ENCODE assay signal across 1 cellular context in the genomic region with DNA sequence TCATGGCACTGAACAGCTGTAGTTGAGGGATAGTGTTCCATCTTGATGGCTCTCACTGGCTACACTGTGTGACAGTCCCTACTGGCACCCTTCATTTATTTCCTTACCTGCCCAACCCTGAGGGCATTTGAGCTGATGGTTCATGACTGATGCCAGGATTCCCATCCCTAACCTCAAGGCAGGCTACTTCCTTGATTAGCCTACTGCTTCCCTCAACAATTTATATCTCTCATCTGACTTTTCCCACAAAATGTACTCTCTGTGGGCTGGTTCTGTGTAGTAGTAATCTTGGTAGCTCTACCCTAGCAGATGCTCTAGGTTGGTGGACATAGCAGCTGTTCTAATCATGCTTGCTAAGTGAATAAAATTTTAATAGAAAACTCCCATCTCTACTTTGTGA.
TF ChIP-seq lines count a peak whose summit lies in the region.

No MANE protein-coding gene starts in this region.

TF ChIP-seq in H1, 55 proteins besides CTCF, POLR2A, EP300 and RAD21:
- TF ChIP-seq CEBPB (IDR thresholded peaks at IDR 0.05; ENCODE audit: low read depth, low read length), result no peak
- TF ChIP-seq JUN (IDR thresholded peaks at IDR 0.05; ENCODE audit: low read depth, low read length), result no peak
- no peak for TF ChIP-seq RXRA (IDR thresholded peaks at IDR 0.05; ENCODE audit: insufficient read depth, low read depth, low read length)
- no peak for TF ChIP-seq CHD2 (IDR thresholded peaks at IDR 0.05; ENCODE audit: low read length)
- TF ChIP-seq, protein P1, sequence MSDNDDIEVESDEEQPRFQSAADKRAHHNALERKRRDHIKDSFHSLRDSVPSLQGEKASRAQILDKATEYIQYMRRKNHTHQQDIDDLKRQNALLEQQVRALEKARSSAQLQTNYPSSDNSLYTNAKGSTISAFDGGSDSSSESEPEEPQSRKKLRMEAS (IDR thresholded peaks at IDR 0.05), result no peak
- no peak for TF ChIP-seq ZNF274 (IDR thresholded peaks at IDR 0.05; ENCODE audit: borderline replicate concordance, extremely low read depth, low read length)
- no peak for TF ChIP-seq CREB1 (IDR thresholded peaks at IDR 0.05)
- TF ChIP-seq SP4 (IDR thresholded peaks at IDR 0.05; ENCODE audit: low read length), result no peak
- no peak for TF ChIP-seq NANOG (IDR thresholded peaks at IDR 0.05; ENCODE audit: insufficient read depth, low read depth, low read length, poor library complexity, severe bottlenecking)
- TF ChIP-seq SP1 (IDR thresholded peaks at IDR 0.05; ENCODE audit: low read depth, low read length), result no peak
- TF ChIP-seq SP2 (IDR thresholded peaks at IDR 0.05; ENCODE audit: low read length), result no peak
- TF ChIP-seq HDAC6 (IDR thresholded peaks at IDR 0.05; ENCODE audit: low read depth, low read length), result no peak
- TF ChIP-seq RFX5 (IDR thresholded peaks at IDR 0.05; ENCODE audit: borderline replicate concordance, low read depth, low read length), result no peak
- no peak for TF ChIP-seq TBP (IDR thresholded peaks at IDR 0.05; ENCODE audit: low read depth, low read length)
- TF ChIP-seq, protein P2, sequence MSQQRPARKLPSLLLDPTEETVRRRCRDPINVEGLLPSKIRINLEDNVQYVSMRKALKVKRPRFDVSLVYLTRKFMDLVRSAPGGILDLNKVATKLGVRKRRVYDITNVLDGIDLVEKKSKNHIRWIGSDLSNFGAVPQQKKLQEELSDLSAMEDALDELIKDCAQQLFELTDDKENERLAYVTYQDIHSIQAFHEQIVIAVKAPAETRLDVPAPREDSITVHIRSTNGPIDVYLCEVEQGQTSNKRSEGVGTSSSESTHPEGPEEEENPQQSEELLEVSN (IDR thresholded peaks at IDR 0.05), result no peak
